ENCODE assay signal across 28 cellular contexts in the genomic region with DNA sequence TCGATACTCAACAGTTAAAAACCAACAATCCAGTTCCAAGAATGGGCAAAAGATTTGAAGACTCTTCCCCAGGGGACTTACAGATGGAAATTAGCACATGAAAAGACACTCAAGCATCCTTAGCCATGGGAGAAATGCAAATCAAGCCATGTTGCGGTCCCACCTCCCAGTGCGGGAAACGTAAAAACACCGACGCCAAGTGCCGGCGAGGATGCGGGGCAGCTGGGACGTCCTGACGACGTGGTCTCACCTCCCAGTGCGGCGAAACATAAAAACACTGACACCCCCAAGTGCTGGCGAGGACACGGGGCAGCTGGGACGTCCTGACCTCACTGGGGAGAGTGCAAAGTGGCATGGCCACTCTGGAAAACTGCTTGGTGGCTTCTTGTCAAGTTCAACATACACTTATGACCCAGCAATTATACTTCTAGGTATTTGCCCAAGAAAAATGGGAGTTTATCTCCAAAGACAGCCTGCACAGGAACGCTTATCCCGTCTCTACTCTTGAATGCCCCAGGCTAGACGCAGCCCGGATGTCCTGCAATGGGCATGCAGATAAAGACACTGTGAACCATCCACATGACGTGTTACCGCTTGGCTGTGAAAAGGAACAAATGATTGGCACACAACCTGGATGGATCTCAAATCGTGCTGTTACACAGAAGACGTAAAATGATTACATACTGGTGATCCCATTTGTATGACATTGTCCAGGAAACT.
A peak's percentile ranks its signal among the peaks of the same experiment; 100 is the strongest.
DNase-seq lines count a peak whose midpoint lies in the region; ATAC-seq and TF ChIP-seq lines count a peak whose summit lies in the region.
"Had no signal": no experiment of that assay in that cellular context is flagged by ENCODE, and none has a peak within 500 bp of the region (broad histone marks: within the 10 kb centered on the region; RNA-seq: fewer than 3 reads in every experiment).

No MANE protein-coding gene starts in this region.

- H3K4me3 Mint-ChIP-seq in activated CD8-positive, alpha-beta memory T cell treated with anti-CD3 and anti-CD28 coated beads, Interleukin-2, amount 10 ng/mL, durations not matched to agents 7 days and 5 days, result no peak overlapping the region
- H3K4me3 Mint-ChIP-seq in endothelial cell (ENCODE audit: unreplicated experiment), result no peak overlapping the region
- H3K4me3 Mint-ChIP-seq: activated naive CD4-positive, alpha-beta T cell treated with anti-CD3 and anti-CD28 coated beads, Interleukin-2, amount 10 ng/mL, durations not matched to agents 7 days and 5 days; CD8-positive, alpha-beta T cell; naive thymus-derived CD4-positive, alpha-beta T cell; stimulated activated naive CD8-positive, alpha-beta T cell treated with anti-CD3 and anti-CD28 coated beads, Interleukin-15, Interleukin-2, amounts not matched to agents 100 ng/mL and 50 ng/mL, for 24 hours had no signal

- no peak overlapping the region for H2BK5ac ChIP-seq in trophoblast cell (ENCODE audit: low read depth, low read length, poor library complexity)

- H3K79me2 ChIP-seq in trophoblast cell (ENCODE audit: control insufficient read depth, insufficient read depth, low read length, poor library complexity), result peaks cover 2% of the 10 kb centered on the region

- no peak for ATAC-seq in activated CD8-positive, alpha-beta memory T cell treated with anti-CD3 and anti-CD28 coated beads, Interleukin-2, amount 10 ng/mL, durations not matched to agents 7 days and 5 days
- ATAC-seq: CD8-positive, alpha-beta T cell; naive thymus-derived CD4-positive, alpha-beta T cell had no signal

- H3K4ac ChIP-seq in trophoblast cell (ENCODE audit: low read depth, low read length), result no peak overlapping the region

- no CpG with 5 or more reads among the region's 25 CpGs for WGBS in trophoblast cell (ENCODE audit: extremely low coverage, insufficient coverage, insufficient read length)

- no peaks in the 10 kb centered on the region for H3K79me1 ChIP-seq in trophoblast cell (ENCODE audit: low read length)

- H2BK120ac ChIP-seq in trophoblast cell (ENCODE audit: insufficient read depth, low read length, poor library complexity), result no peak overlapping the region

- intact Hi-C loops in colonic mucosa (cut with DNase I), result no loop called here

- H3K14ac ChIP-seq in trophoblast cell (ENCODE audit: low read length), result no peak overlapping the region

- TF ChIP-seq CTCF in endothelial cell (IDR thresholded peaks at IDR 0.05; ENCODE audit: unreplicated experiment) (no peak), colonic mucosa (IDR thresholded peaks at IDR 0.05) (no peak)

- no peak overlapping the region for H3K27ac ChIP-seq in trophoblast cell (ENCODE audit: low read depth, low read length)
- no peak overlapping the region for H3K27ac ChIP-seq in colonic mucosa
- H3K27ac ChIP-seq: breast epithelium, esophagus muscularis mucosa, hepatocyte, KMS-11, psoas muscle, SJSA1 had no signal

- no peak overlapping the region for H2BK12ac ChIP-seq in trophoblast cell (ENCODE audit: low read length)

- CTCF ChIA-PET in activated CD8-positive, alpha-beta memory T cell treated with anti-CD3 and anti-CD28 coated beads, Interleukin-2, amount 10 ng/mL, durations not matched to agents 7 days and 5 days (lab: Charles Lee), result no interaction called here

- no peak overlapping the region for H4K12ac ChIP-seq in trophoblast cell (ENCODE audit: low read depth, low read length)

- H4K91ac ChIP-seq in trophoblast cell (ENCODE audit: low read depth, low read length), result no peak overlapping the region

- H3K9me3 Mint-ChIP-seq in activated CD8-positive, alpha-beta memory T cell treated with anti-CD3 and anti-CD28 coated beads, Interleukin-2, amount 10 ng/mL, durations not matched to agents 7 days and 5 days (ENCODE audit: low read depth), result no peaks in the 10 kb centered on the region
- no peaks in the 10 kb centered on the region for H3K9me3 Mint-ChIP-seq in endothelial cell (ENCODE audit: unreplicated experiment)
- H3K9me3 Mint-ChIP-seq: activated naive CD4-positive, alpha-beta T cell treated with anti-CD3 and anti-CD28 coated beads, Interleukin-2, amount 10 ng/mL, durations not matched to agents 7 days and 5 days; stimulated activated naive CD8-positive, alpha-beta T cell treated with anti-CD3 and anti-CD28 coated beads, Interleukin-15, Interleukin-2, amounts not matched to agents 100 ng/mL and 50 ng/mL, for 24 hours had no signal

- H3K9me3 ChIP-seq in NT2/D1 (ENCODE audit: insufficient read depth, low read length) (no peaks in the 10 kb centered on the region), trophoblast cell (ENCODE audit: insufficient read depth, low read depth, low read length) (peaks cover 5% of the 10 kb centered on the region), colonic mucosa (no peaks in the 10 kb centered on the region)
- H3K9me3 ChIP-seq: breast epithelium, esophagus muscularis mucosa, psoas muscle, SJSA1 had no signal

- H3K23ac ChIP-seq in trophoblast cell (ENCODE audit: low read length), result no peak overlapping the region

- H3K4me1 ChIP-seq in NT2/D1 (ENCODE audit: insufficient read depth, insufficient read length) (peaks cover 26% of the 10 kb centered on the region), trophoblast cell (ENCODE audit: control insufficient read depth in 1 of 2, insufficient read depth in 2 of 2, low read length in 2 of 2) (peaks cover 1 to 2% of the 10 kb centered on the region in 2 experiments), colonic mucosa (no peaks in the 10 kb centered on the region)
- H3K4me1 ChIP-seq: breast epithelium, SJSA1 had no signal

- no peak overlapping the region for H3K4me2 ChIP-seq in trophoblast cell (ENCODE audit: low read length)
- H3K4me2 ChIP-seq: hepatocyte, KMS-11 had no signal

- peaks cover 7% of the 10 kb centered on the region for H3K4me1 Mint-ChIP-seq in activated CD8-positive, alpha-beta memory T cell treated with anti-CD3 and anti-CD28 coated beads, Interleukin-2, amount 10 ng/mL, durations not matched to agents 7 days and 5 days
- H3K4me1 Mint-ChIP-seq in endothelial cell (ENCODE audit: unreplicated experiment), result no peaks in the 10 kb centered on the region
- H3K4me1 Mint-ChIP-seq: activated naive CD4-positive, alpha-beta T cell treated with anti-CD3 and anti-CD28 coated beads, Interleukin-2, amount 10 ng/mL, durations not matched to agents 7 days and 5 days had no signal

- H3K27me3 ChIP-seq in NT2/D1 (ENCODE audit: insufficient read depth, insufficient read length) (no peaks in the 10 kb centered on the region), trophoblast cell (ENCODE audit: insufficient read depth, low read length) (no peaks in the 10 kb centered on the region), colonic mucosa (no peaks in the 10 kb centered on the region)
- H3K27me3 ChIP-seq: breast epithelium, esophagus muscularis mucosa, hepatocyte, SJSA1 had no signal

- H3K36me3 ChIP-seq in NT2/D1 (ENCODE audit: insufficient read depth, insufficient read length, low read length) (peaks cover 70% of the 10 kb centered on the region), trophoblast cell (ENCODE audit: control insufficient read depth in 1 of 2, insufficient read depth in 2 of 2, low read length in 2 of 2) (peaks cover 0 to 3% of the 10 kb centered on the region in 2 experiments), colonic mucosa (no peaks in the 10 kb centered on the region)
- H3K36me3 ChIP-seq: breast epithelium, SJSA1 had no signal

- H3K9ac ChIP-seq in NT2/D1 (ENCODE audit: insufficient read length, low read depth) (no peak overlapping the region), trophoblast cell (ENCODE audit: low read length) (no peak overlapping the region), colonic mucosa (ENCODE audit: low read depth in 2 of 2, low read length in 2 of 2) (no peak overlapping the region)
- H3K9ac ChIP-seq: KMS-11 had no signal

- DNase-seq in activated CD8-positive, alpha-beta memory T cell treated with anti-CD3 and anti-CD28 coated beads, Interleukin-2, amount 50 U/mL, for 4 hours, result peak; percentile 6
- no peak for DNase-seq in activated CD8-positive, alpha-beta memory T cell treated with anti-CD3 and anti-CD28 coated beads, Interleukin-2, amount 10 ng/mL, durations not matched to agents 7 days and 5 days
- DNase-seq in NT2/D1 (ENCODE audit: low read depth, low spot score) (peak; percentile 56), endothelial cell (ENCODE audit: low spot score) (no peak), trophoblast cell (peak; percentile 92 to 97), colonic mucosa (no peak), NCI-H1417 (lab: John Stamatoyannopoulos, UW) (no peak), activated gamma-delta T cell treated with Interleukin-2 at 50 U/mL for 16 hours (no peak)
- DNase-seq: activated CD4-positive, alpha-beta T cell treated with anti-CD3 and anti-CD28 coated beads for 1 hour; activated naive CD4-positive, alpha-beta T cell treated with anti-CD3 and anti-CD28 coated beads, Interleukin-2, amount 10 ng/mL, durations not matched to agents 7 days and 5 days; activated T-cell treated with anti-CD3 and anti-CD28 coated beads, Interleukin-2, amount 50 U/mL, for 48 hours; amniotic stem cell; CD8-positive, alpha-beta T cell; foreskin melanocyte; midbrain; MM.1S; naive thymus-derived CD4-positive, alpha-beta T cell; NCI-H2029 treated with DMSO at 0.1 percent for 48 hours; NCI-H345; nucleus accumbens; stimulated activated CD4-positive, alpha-beta T cell treated with anti-CD3 and anti-CD28 coated beads, Interleukin-15, amount 100 ng/mL, for 24 hours had no signal

- H2AK5ac ChIP-seq in trophoblast cell (ENCODE audit: low read length), result no peak overlapping the region

- no peak overlapping the region for H3K4me3 ChIP-seq in NT2/D1 (ENCODE audit: insufficient read length, low read depth)
- H3K4me3 ChIP-seq in trophoblast cell (ENCODE audit: low read depth, low read length), result no peak overlapping the region
- H3K4me3 ChIP-seq in colonic mucosa, result no peak overlapping the region
- H3K4me3 ChIP-seq: breast epithelium, esophagus muscularis mucosa, hepatocyte, psoas muscle, SJSA1 had no signal

- H3K36me3 Mint-ChIP-seq in activated CD8-positive, alpha-beta memory T cell treated with anti-CD3 and anti-CD28 coated beads, Interleukin-2, amount 10 ng/mL, durations not matched to agents 7 days and 5 days, result no peaks in the 10 kb centered on the region
- H3K36me3 Mint-ChIP-seq in endothelial cell (ENCODE audit: low read depth, unreplicated experiment), result peaks cover 12% of the 10 kb centered on the region
- H3K36me3 Mint-ChIP-seq: activated naive CD4-positive, alpha-beta T cell treated with anti-CD3 and anti-CD28 coated beads, Interleukin-2, amount 10 ng/mL, durations not matched to agents 7 days and 5 days had no signal

- no peaks in the 10 kb centered on the region for H3K27me3 Mint-ChIP-seq in activated CD8-positive, alpha-beta memory T cell treated with anti-CD3 and anti-CD28 coated beads, Interleukin-2, amount 10 ng/mL, durations not matched to agents 7 days and 5 days
- H3K27me3 Mint-ChIP-seq in endothelial cell (ENCODE audit: unreplicated experiment), result peaks cover 5% of the 10 kb centered on the region
- H3K27me3 Mint-ChIP-seq: activated naive CD4-positive, alpha-beta T cell treated with anti-CD3 and anti-CD28 coated beads, Interleukin-2, amount 10 ng/mL, durations not matched to agents 7 days and 5 days; naive thymus-derived CD4-positive, alpha-beta T cell; stimulated activated naive CD8-positive, alpha-beta T cell treated with anti-CD3 and anti-CD28 coated beads, Interleukin-15, Interleukin-2, amounts not matched to agents 100 ng/mL and 50 ng/mL, for 24 hours had no signal

- H3K27ac Mint-ChIP-seq in activated CD8-positive, alpha-beta memory T cell treated with anti-CD3 and anti-CD28 coated beads, Interleukin-2, amount 10 ng/mL, durations not matched to agents 7 days and 5 days, result no peak overlapping the region
- H3K27ac Mint-ChIP-seq in endothelial cell (ENCODE audit: unreplicated experiment), result peak overlapping the region; percentile 46
- H3K27ac Mint-ChIP-seq: activated naive CD4-positive, alpha-beta T cell treated with anti-CD3 and anti-CD28 coated beads, Interleukin-2, amount 10 ng/mL, durations not matched to agents 7 days and 5 days; CD8-positive, alpha-beta T cell; naive thymus-derived CD4-positive, alpha-beta T cell; stimulated activated naive CD8-positive, alpha-beta T cell treated with anti-CD3 and anti-CD28 coated beads, Interleukin-15, Interleukin-2, amounts not matched to agents 100 ng/mL and 50 ng/mL, for 24 hours had no signal

- no peak overlapping the region for H3K18ac ChIP-seq in trophoblast cell (ENCODE audit: low read length)

- no peak overlapping the region for H4K8ac ChIP-seq in trophoblast cell (ENCODE audit: low read depth, low read length)

- H2AFZ ChIP-seq in trophoblast cell (ENCODE audit: insufficient read depth, low read length, poor library complexity), result no peak overlapping the region
- H2AFZ ChIP-seq: hepatocyte had no signal

Comparison
In these comparisons a context has a peak if more than half of its experiments do, and no peak if none do; other contexts are left out.
1. DNase-seq: peak in activated CD8-positive, alpha-beta memory T cell treated with anti-CD3 and anti-CD28 coated beads, Interleukin-2, amount 50 U/mL, for 4 hours (single experiment), NT2/D1 (single experiment) and trophoblast cell (2 of 2); none in activated CD8-positive, alpha-beta memory T cell treated with anti-CD3 and anti-CD28 coated beads, Interleukin-2, amount 10 ng/mL, durations not matched to agents 7 days and 5 days (single experiment), endothelial cell (single experiment), colonic mucosa (single experiment), NCI-H1417 (0 of 3) and activated gamma-delta T cell treated with Interleukin-2 at 50 U/mL for 16 hours (single experiment).